In the genomic region with DNA sequence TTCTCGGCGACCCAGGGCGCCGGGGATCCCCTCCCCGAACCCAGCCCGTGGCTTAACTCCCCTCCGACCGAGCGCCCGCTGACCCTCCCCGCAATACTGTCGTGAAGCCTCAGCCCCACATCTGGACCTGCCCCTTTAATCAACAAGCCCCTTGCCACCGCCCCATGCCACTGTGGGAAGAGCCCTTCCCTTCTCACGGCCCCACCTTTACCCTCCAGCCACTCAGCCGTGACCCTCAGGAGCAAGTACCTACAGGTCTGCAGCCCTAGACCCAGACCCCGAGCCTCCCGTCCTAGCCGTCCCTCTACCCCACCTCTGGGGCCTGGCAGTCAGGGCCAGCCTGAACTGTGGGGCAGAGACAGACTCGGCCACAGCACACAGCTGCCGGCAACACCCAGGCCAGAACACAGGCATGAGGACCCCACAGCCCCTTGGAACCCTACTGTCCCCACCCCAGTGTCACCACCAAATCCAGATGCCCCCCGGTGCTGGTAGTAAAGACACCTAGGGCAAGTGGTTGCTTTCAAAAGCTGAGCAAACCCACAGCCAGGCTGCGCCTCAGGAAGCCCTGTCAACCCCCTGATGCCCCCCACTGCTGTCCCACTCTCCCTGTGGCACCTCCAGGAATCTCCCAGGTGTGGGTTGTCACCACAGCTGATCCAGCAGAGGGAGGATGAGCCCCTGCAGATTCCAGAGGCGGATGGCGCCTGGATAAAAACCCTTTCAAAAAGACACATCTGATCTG, we compare ENCODE assay signal across 9 cellular contexts. TPM values are rescaled to one million over a fixed set of nuclear protein-coding genes. Genes with fewer than 3 reads are reported as not detected.
DNase-seq lines count a peak whose midpoint lies in the region; ATAC-seq and TF ChIP-seq lines count a peak whose summit lies in the region.
"Had no signal": no experiment of that assay in that cellular context is flagged by ENCODE, and none has a peak within 500 bp of the region (broad histone marks: within the 10 kb centered on the region; RNA-seq: fewer than 3 reads in every experiment).

No MANE protein-coding gene starts in this region.

- H3K4me1 ChIP-seq in tibial nerve: peaks cover 0 to 60% (median 15%) of the 10 kb centered on the region in 4 donors

- H3K27ac ChIP-seq in caudate nucleus (ENCODE audit: low read depth, low read length): peak overlapping the region; percentile 16
- peak overlapping the region; percentile 56 to 88 (median 66) for H3K27ac ChIP-seq in tibial nerve

- H3K9me3 ChIP-seq in tibial nerve: no peaks in the 10 kb centered on the region

- H3K4me3 ChIP-seq in tibial nerve: peak overlapping the region; percentile 52 to 80 (median 67)

- no peak for TF ChIP-seq CTCF in tibial nerve (IDR thresholded peaks at IDR 0.05)

- no peaks in the 10 kb centered on the region for H3K9me3 Mint-ChIP-seq in activated CD4-positive, alpha-beta T cell treated with anti-CD3 and anti-CD28 coated beads, Interleukin-2, amount 10 ng/mL, durations not matched to agents 24 days and 14 days
- H3K9me3 Mint-ChIP-seq in memory B cell: no peaks in the 10 kb centered on the region

- H3K36me3 ChIP-seq in tibial nerve: no peaks in the 10 kb centered on the region

- H3K4me3 Mint-ChIP-seq in activated CD4-positive, alpha-beta T cell treated with anti-CD3 and anti-CD28 coated beads, Interleukin-2, amount 10 ng/mL, durations not matched to agents 24 days and 14 days: peak overlapping the region; percentile 77
- H3K4me3 Mint-ChIP-seq in memory B cell: peak overlapping the region; percentile 57

- no peak for TF ChIP-seq POLR2A in tibial nerve (IDR thresholded peaks at IDR 0.05)

- peaks cover 5% of the 10 kb centered on the region for H3K4me1 Mint-ChIP-seq in activated CD4-positive, alpha-beta T cell treated with anti-CD3 and anti-CD28 coated beads, Interleukin-2, amount 10 ng/mL, durations not matched to agents 24 days and 14 days
- H3K4me1 Mint-ChIP-seq in memory B cell: peaks cover 6% of the 10 kb centered on the region

- ATAC-seq in memory B cell (ENCODE audit: low read depth) (no peak), HG03097 (IDR thresholded peaks at IDR 0.05; ENCODE audit: low FRiP score, unreplicated experiment) (no peak), GM19397 (IDR thresholded peaks at IDR 0.05; ENCODE audit: unreplicated experiment) (no peak)

- H3K27me3 ChIP-seq in tibial nerve: peaks cover 0 to 11% of the 10 kb centered on the region in 2 donors

- intact Hi-C loops in activated CD4-positive, alpha-beta T cell treated with anti-CD3 and anti-CD28 coated beads, Interleukin-2, amount 10 ng/mL, durations not matched to agents 24 days and 14 days (cut with micrococcal nuclease): no loop called here

- TF ChIP-seq EP300 in tibial nerve (IDR thresholded peaks at IDR 0.05): no peak

- H3K27me3 Mint-ChIP-seq in activated CD4-positive, alpha-beta T cell treated with anti-CD3 and anti-CD28 coated beads, Interleukin-2, amount 10 ng/mL, durations not matched to agents 24 days and 14 days: peaks cover 49% of the 10 kb centered on the region
- H3K27me3 Mint-ChIP-seq in memory B cell: peaks cover 25% of the 10 kb centered on the region

- WGBS in tibial nerve, 2 donors: 21 to 29% methylated on average over 24 of the region's 24 CpGs

- DNase-seq in activated CD4-positive, alpha-beta T cell treated with anti-CD3 and anti-CD28 coated beads, Interleukin-2, amount 10 ng/mL, durations not matched to agents 24 days and 14 days: no peak
- DNase-seq in activated CD4-positive, alpha-beta T cell treated with anti-CD3 and anti-CD28 coated beads for 1 hour: no peak
- DNase-seq in caudate nucleus (lab: John Stamatoyannopoulos, UW): no peak
- peak in 1 of 2 donors; percentile 19 for DNase-seq in memory B cell (ENCODE audit: low spot score in 2 of 2)
- DNase-seq in tibial nerve (ENCODE audit: low spot score in 2 of 2): no peak
- no peak for DNase-seq in HT-29 (ENCODE audit: low spot score)

- no peaks in the 10 kb centered on the region for H3K36me3 Mint-ChIP-seq in activated CD4-positive, alpha-beta T cell treated with anti-CD3 and anti-CD28 coated beads, Interleukin-2, amount 10 ng/mL, durations not matched to agents 24 days and 14 days (ENCODE audit: low read depth)
- H3K36me3 Mint-ChIP-seq in memory B cell: no peaks in the 10 kb centered on the region

- no peak overlapping the region for H3K27ac Mint-ChIP-seq in activated CD4-positive, alpha-beta T cell treated with anti-CD3 and anti-CD28 coated beads, Interleukin-2, amount 10 ng/mL, durations not matched to agents 24 days and 14 days
- no peak overlapping the region for H3K27ac Mint-ChIP-seq in memory B cell

RNA-seq across cellular contexts. Expression of a gene that starts 1.4 kb away (rescaled TPM):
- not detected in 2 replicates for total RNA-seq in activated CD4-positive, alpha-beta T cell treated with anti-CD3 and anti-CD28 coated beads, Interleukin-2, amount 10 ng/mL, durations not matched to agents 24 days and 14 days
- total RNA-seq in tibial nerve: 10 to 100 TPM in 2 of 4 donors, 1 to 10 TPM in 2; 5.4 to 21.9 (median 11.4) TPM
- not detected in 2 replicates for total RNA-seq in HT-29 (2014; rRNA removed; shearing (Covaris generic))
- total RNA-seq: T-helper 2 cell treated with Interferon-gamma antibody and Interleukin-4, amounts not matched to agents 100 ng/mL and 5 ng/mL, for 36 hours had no signal
